1 cellular context compared by ENCODE assay signal in genomic region chr13:99227909-99228688, GRCh38.
TF ChIP-seq lines count a peak whose summit lies in the region.

No MANE protein-coding gene starts in this region.

TF ChIP-seq in IMR-90, 13 proteins besides CTCF, POLR2A, EP300 and RAD21 (continued from another document):
- 0 out of 2 replicates have a peak, but pooled peaks have one; percentile 6 for TF ChIP-seq CEBPB (IDR thresholded peaks at IDR 0.05; ENCODE audit: low read depth, low read length)
